9 cellular contexts compared by ENCODE assay signal in the genomic region with DNA sequence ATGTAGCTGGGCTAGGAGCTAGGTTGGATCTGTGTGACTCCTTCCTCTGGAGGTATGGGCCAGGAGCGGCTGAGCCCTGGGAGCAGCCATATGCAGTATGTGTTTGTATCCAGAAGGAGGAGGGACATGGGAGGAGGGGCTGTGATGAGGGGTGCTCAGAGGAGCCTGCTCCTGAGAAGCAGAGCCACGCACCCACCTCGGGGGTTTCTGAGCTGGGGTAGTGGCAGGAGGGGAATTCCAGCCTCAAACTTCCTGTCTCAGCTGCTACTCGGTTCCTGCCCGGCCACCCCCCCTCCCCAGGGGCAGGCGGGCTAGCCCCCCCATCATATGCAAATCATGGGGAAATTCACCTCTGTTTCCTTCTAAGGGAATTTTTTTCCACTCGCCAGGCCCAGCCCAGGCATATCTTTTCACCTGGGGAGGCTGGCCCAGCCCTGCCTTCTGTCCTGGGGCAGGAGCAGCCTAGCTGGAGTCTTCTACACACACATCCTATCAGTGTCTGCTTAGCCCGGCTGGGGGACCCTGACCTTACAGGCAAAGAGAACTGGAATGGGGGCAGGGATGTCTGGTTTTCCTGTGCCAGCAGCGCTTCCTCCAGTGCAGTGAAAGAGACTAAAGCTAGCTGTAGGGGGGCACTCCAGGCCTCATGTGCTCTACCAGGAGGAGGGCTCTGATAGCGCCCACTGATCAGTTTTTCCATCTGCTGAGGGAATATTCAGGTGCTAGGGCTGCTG. TPM values are rescaled to one million over a fixed set of nuclear protein-coding genes. Genes with fewer than 3 reads are reported as not detected.
DNase-seq lines count a peak whose midpoint lies in the region; ATAC-seq, FAIRE-seq and TF ChIP-seq lines count a peak whose summit lies in the region.
"Had no signal": no experiment of that assay in that cellular context is flagged by ENCODE, and none has a peak within 500 bp of the region (broad histone marks: within the 10 kb centered on the region; RNA-seq: fewer than 3 reads in every experiment).

No MANE protein-coding gene starts in this region.

- H3K23ac ChIP-seq in H1 (ENCODE audit: insufficient read length), result no peak overlapping the region

- H3K9ac ChIP-seq in H1 (replicated peaks in 1 of 4; ENCODE audit: extremely low read depth in 1 of 4, low read depth in 3 of 4, low read length in 3 of 4), result peak overlapping the region in 3 of 4 experiments; percentile 16 to 57 (median 43); a peak in 6 of 7 replicates

- H2BK20ac ChIP-seq in H1 (ENCODE audit: low read length), result no peak overlapping the region; the same call in 1 of the 2 replicates

- peaks cover 8% of the 10 kb centered on the region for H3K23me2 ChIP-seq in H1 (ENCODE audit: low read depth, low read length)

- H2AK5ac ChIP-seq in H1 (ENCODE audit: low read depth, low read length), result peak overlapping the region; percentile 68; the same call in 1 of the 2 replicates

- peaks cover 0 to 26% of the 10 kb centered on the region in 2 experiments; a peak in 2 of 4 replicates for H3K79me2 ChIP-seq in H1 (ENCODE audit: control insufficient read depth in 1 of 2, insufficient read depth in 2 of 2, low read length in 2 of 2)

- peaks cover 64% of the 10 kb centered on the region for H3K4me1 Mint-ChIP-seq in activated CD8-positive, alpha-beta T cell treated with anti-CD3 and anti-CD28 coated beads, Interleukin-2, amount 10 ng/mL, durations not matched to agents 7 days and 5 days (ENCODE audit: low read depth)
- peaks cover 41 to 69% (median 62%) of the 10 kb centered on the region in 4 donors for H3K4me1 Mint-ChIP-seq in naive thymus-derived CD8-positive, alpha-beta T cell

- H4K8ac ChIP-seq in H1 (ENCODE audit: extremely low read depth, insufficient read depth, low read length), result peak overlapping the region; percentile 1

- peaks cover 1 to 13% (median 9%) of the 10 kb centered on the region in 4 experiments; a peak in 6 of 7 replicates for H3K27me3 ChIP-seq in H1 (replicated peaks in 1 of 4; ENCODE audit: control insufficient read depth in 3 of 4, extremely low read depth in 1 of 4, insufficient read depth in 3 of 4, low read length in 3 of 4)
- H3K27me3 ChIP-seq in stomach, result no peaks in the 10 kb centered on the region

- peaks cover 9 to 30% (median 21%) of the 10 kb centered on the region in 4 experiments; a peak in 7 of 8 replicates for H3K36me3 ChIP-seq in H1 (ENCODE audit: control insufficient read depth in 2 of 4, insufficient read depth in 4 of 4, low read length in 3 of 4)
- peaks cover 32 to 50% (median 40%) of the 10 kb centered on the region in 4 donors for H3K36me3 ChIP-seq in stomach

- peak overlapping the region; percentile 98 for H3K27ac Mint-ChIP-seq in activated CD8-positive, alpha-beta T cell treated with anti-CD3 and anti-CD28 coated beads, Interleukin-2, amount 10 ng/mL, durations not matched to agents 7 days and 5 days
- peak overlapping the region; percentile 96 to 99 (median 98) for H3K27ac Mint-ChIP-seq in naive thymus-derived CD8-positive, alpha-beta T cell

- H3K27ac ChIP-seq in H1 (ENCODE audit: low read depth, low read length) (peak overlapping the region; percentile 61; the same call in 1 of the 2 replicates), stomach (peak overlapping the region; percentile 93 to 99 (median 97))

- peak overlapping the region; percentile 51 for H4K5ac ChIP-seq in H1 (ENCODE audit: insufficient read length, low read depth, low read length)

- CTCF ChIA-PET in activated CD8-positive, alpha-beta T cell treated with anti-CD3 and anti-CD28 coated beads, Interleukin-2, amount 10 ng/mL, durations not matched to agents 7 days and 5 days (lab: Charles Lee), result interaction anchor here (1.3 to 9.0 kb wide), 8 partner anchors 8 to 204 kb away, joined by 3 to 165 read pairs (median 6); partner anchors contain the start of gene MEAF6
- CTCF ChIA-PET in H1 (lab: Charles Lee; ENCODE audit: partially characterized antibody), result interaction anchor here (0.9 to 17.4 kb wide), 6 partner anchors 9 to 385 kb away, joined by 3 to 213 read pairs (median 6); no protein-coding TSS in a partner anchor

- H4K20me1 ChIP-seq in H1 (replicated peaks in 1 of 2; ENCODE audit: control insufficient read depth in 1 of 2, insufficient read depth in 2 of 2, low read length in 2 of 2), result peaks cover 0 to 20% of the 10 kb centered on the region in 2 experiments

- no peaks in the 10 kb centered on the region for H3K27me3 Mint-ChIP-seq in activated CD8-positive, alpha-beta T cell treated with anti-CD3 and anti-CD28 coated beads, Interleukin-2, amount 10 ng/mL, durations not matched to agents 7 days and 5 days (ENCODE audit: low read depth)
- no peaks in the 10 kb centered on the region for H3K27me3 Mint-ChIP-seq in naive thymus-derived CD8-positive, alpha-beta T cell

- no peaks in the 10 kb centered on the region for H3K9me3 ChIP-seq in H1 (ENCODE audit: insufficient read depth in 2 of 2, low read depth in 1 of 2, low read length in 1 of 2)
- H3K9me3 ChIP-seq in stomach, result no peaks in the 10 kb centered on the region

- peak; percentile 75 for DNase-seq in DMS53 (lab: John Stamatoyannopoulos, UW)
- DNase-seq in LNCaP clone FGC (ENCODE audit: low read depth), result no peak
- peak; percentile 71 for DNase-seq in activated CD8-positive, alpha-beta T cell treated with anti-CD3 and anti-CD28 coated beads, Interleukin-2, amount 10 ng/mL, durations not matched to agents 7 days and 5 days
- peak in 1 of 2 experiments; percentile 68 for DNase-seq in H1 (ENCODE audit: low read depth in 1 of 2, low spot score in 2 of 2)
- DNase-seq in naive thymus-derived CD8-positive, alpha-beta T cell, result peak; percentile 74 to 94 (median 82)
- DNase-seq in stomach, result peak; percentile 87
- no peak for DNase-seq in DMS79 (lab: John Stamatoyannopoulos, UW)

- peak overlapping the region; percentile 71; the same call in 1 of the 2 replicates for H3K18ac ChIP-seq in H1 (ENCODE audit: extremely low read depth, low read length)

- FAIRE-seq in H1 (lab: Jason Lieb, UNC), result no peak
- FAIRE-seq: TTC549 had no signal

- H2BK120ac ChIP-seq in H1 (replicated peaks; ENCODE audit: low read depth, low read length), result peak overlapping the region; percentile 55

- TF ChIP-seq CTCF in LNCaP clone FGC (IDR thresholded peaks at IDR 0.05; ENCODE audit: control insufficient read depth, extremely low read depth, insufficient read depth) (no peak), H1 (IDR thresholded peaks at IDR 0.05; ENCODE audit: control extremely low read depth in 1 of 3, insufficient read depth in 1 of 3, low read depth in 1 of 3, low read length in 3 of 3) (no peak), stomach (IDR thresholded peaks at IDR 0.05) (no peak)

- H3K4me1 ChIP-seq in H1 (replicated peaks in 1 of 4; ENCODE audit: control insufficient read depth in 3 of 4, insufficient read depth in 4 of 4, low read length in 3 of 4) (peaks cover 3 to 48% (median 29%) of the 10 kb centered on the region in 4 experiments), stomach (peaks cover 73 to 88% (median 81%) of the 10 kb centered on the region in 4 donors)

- peak overlapping the region; percentile 95 for H4K91ac ChIP-seq in H1 (replicated peaks; ENCODE audit: insufficient read length, low read length)

- no peak for TF ChIP-seq RAD21 in H1 (IDR thresholded peaks at IDR 0.05 in 1 of 2, conservative IDR thresholded peaks at IDR 0.05 in 1 of 2; ENCODE audit: low read depth in 2 of 2, low read length in 2 of 2)

- H3K36me3 Mint-ChIP-seq in activated CD8-positive, alpha-beta T cell treated with anti-CD3 and anti-CD28 coated beads, Interleukin-2, amount 10 ng/mL, durations not matched to agents 7 days and 5 days (ENCODE audit: low read depth), result peaks cover 60% of the 10 kb centered on the region
- peaks cover 0 to 56% (median 28%) of the 10 kb centered on the region in 3 donors for H3K36me3 Mint-ChIP-seq in naive thymus-derived CD8-positive, alpha-beta T cell

- peak; percentile 35 for ATAC-seq in GM21515 (IDR thresholded peaks at IDR 0.05; ENCODE audit: unreplicated experiment)
- peak; percentile 12 for ATAC-seq in activated CD8-positive, alpha-beta T cell treated with anti-CD3 and anti-CD28 coated beads, Interleukin-2, amount 10 ng/mL, durations not matched to agents 7 days and 5 days
- peak; percentile 60 to 68 for ATAC-seq in naive thymus-derived CD8-positive, alpha-beta T cell

- peak overlapping the region; percentile 83 for H3K4ac ChIP-seq in H1 (replicated peaks; ENCODE audit: insufficient read length, low read depth, low read length)

- H2AFZ ChIP-seq in H1 (ENCODE audit: low read length), result no peak overlapping the region

- H3K4me3 Mint-ChIP-seq in activated CD8-positive, alpha-beta T cell treated with anti-CD3 and anti-CD28 coated beads, Interleukin-2, amount 10 ng/mL, durations not matched to agents 7 days and 5 days, result peak overlapping the region; percentile 90
- H3K4me3 Mint-ChIP-seq in naive thymus-derived CD8-positive, alpha-beta T cell, result peak overlapping the region; percentile 84 to 99 (median 96)

- POLR2A ChIA-PET in activated CD8-positive, alpha-beta T cell treated with anti-CD3 and anti-CD28 coated beads, Interleukin-2, amount 10 ng/mL, durations not matched to agents 7 days and 5 days (lab: Charles Lee), result interaction anchor here (0.7 to 4.8 kb wide), 9 partner anchors 9 to 213 kb away, joined by 3 to 49 read pairs (median 3); partner anchors contain the start of genes GNL2, MEAF6 and SNIP1
- POLR2A ChIA-PET in H1 (lab: Charles Lee; ENCODE audit: partially characterized antibody), result interaction anchor here (1.4 to 5.7 kb wide), 4 partner anchors 8 to 38 kb away, joined by 3 to 68 read pairs (median 12); no protein-coding TSS in a partner anchor
- POLR2A ChIA-PET in naive thymus-derived CD8-positive, alpha-beta T cell (lab: Charles Lee), result interaction anchor here (1.0 to 8.8 kb wide), 11 partner anchors 9 to 1317 kb away, joined by 3 to 133 read pairs (median 12); partner anchors contain the start of genes CDCA8, GNL2 and MEAF6

- no peaks in the 10 kb centered on the region for H3K9me3 Mint-ChIP-seq in activated CD8-positive, alpha-beta T cell treated with anti-CD3 and anti-CD28 coated beads, Interleukin-2, amount 10 ng/mL, durations not matched to agents 7 days and 5 days (ENCODE audit: insufficient read depth)
- no peaks in the 10 kb centered on the region for H3K9me3 Mint-ChIP-seq in naive thymus-derived CD8-positive, alpha-beta T cell

- no peak overlapping the region for H3K56ac ChIP-seq in H1 (replicated peaks; ENCODE audit: insufficient read length, low read depth, low read length)

- peak overlapping the region; percentile 46 for H2BK5ac ChIP-seq in H1 (ENCODE audit: low read depth, low read length)

- WGBS in H1 (ENCODE audit: extremely low coverage in 1 of 2, insufficient coverage in 1 of 2, insufficient read length in 1 of 2, insufficient replicate concordance in 2 of 2, low coverage in 1 of 2, low lambda C conversion rate in 2 of 2, missing lambda C conversion rate in 1 of 2), 2 experiments, result 40% methylated on average over 7 of the region's 10 CpGs; no CpG with 5 or more reads in 1 of the 2 experiments
- WGBS in stomach, 5 donors, result 2 to 8% (median 5%) methylated on average over 8 to 10 of the region's 10 CpGs

- peak overlapping the region; percentile 99; the same call in 1 of the 2 replicates for H2BK15ac ChIP-seq in H1 (ENCODE audit: low read length)

- no peak overlapping the region for H3K14ac ChIP-seq in H1 (ENCODE audit: insufficient read length)

- peak overlapping the region; percentile 45 for H2BK12ac ChIP-seq in H1 (ENCODE audit: low read depth, low read length)

- H3K79me1 ChIP-seq in H1 (ENCODE audit: low read depth, low read length), result peaks cover 8% of the 10 kb centered on the region

- peak overlapping the region; percentile 86 for H3K4me3 ChIP-seq in LNCaP clone FGC (ENCODE audit: low read depth, low read length)
- peak overlapping the region in 1 of 4 experiments; percentile 19; a peak in 2 of 8 replicates for H3K4me3 ChIP-seq in H1 (ENCODE audit: extremely low read depth in 1 of 4, insufficient read depth in 2 of 4, low read depth in 3 of 4, low read length in 4 of 4)
- peak overlapping the region; percentile 58 to 93 (median 87) for H3K4me3 ChIP-seq in stomach

- intact Hi-C loops in stomach (cut with DNase I; ENCODE audit: low total_unique reads), result no loop called here

- TF ChIP-seq EP300 in H1 (IDR thresholded peaks at IDR 0.05; ENCODE audit: borderline replicate concordance in 1 of 2, low read depth in 2 of 2, low read length in 2 of 2) (no peak), stomach (IDR thresholded peaks at IDR 0.05) (no peak)

- TF ChIP-seq POLR2A in H1 (IDR thresholded peaks at IDR 0.05; ENCODE audit: control extremely low read depth in 1 of 2, low read depth in 2 of 2, low read length in 2 of 2), result no peak; a peak in 1 of 3 replicates
- no peak for TF ChIP-seq POLR2A in stomach (IDR thresholded peaks at IDR 0.05)

- H3K4me2 ChIP-seq in H1 (ENCODE audit: insufficient read depth in 1 of 2, low read depth in 2 of 2, low read length in 2 of 2), result peak overlapping the region; percentile 55 to 75

RNA-seq across cellular contexts. Expression of gene ZC3H12A, which starts 3.0 kb away (rescaled TPM):
- total RNA-seq in activated CD8-positive, alpha-beta T cell treated with anti-CD3 and anti-CD28 coated beads, Interleukin-2, amount 10 ng/mL, durations not matched to agents 7 days and 5 days, result 10 to 100 TPM; 15.1 to 17.8 TPM
- 7.4 TPM in 2 replicates for total RNA-seq in H1 (2021; fragmentation: NEBNext Ultra II Directional; extraction: Animal tissue kit (Norgen Biotek cat#: 25700))
- polyA plus RNA-seq in H1 (2011; rRNA removed) (10.0 and 13.7 TPM in 2 replicates), stomach (10 to 100 TPM; 15.8 to 35.9 (median 22.1) TPM)
- 8.1 TPM for polyA plus RNA-seq in H1 (2011; cell fraction: cytosol; rRNA removed)
- 20.1 TPM for polyA plus RNA-seq in H1 (2011; cell fraction: nucleus; rRNA removed)
- 5.6 to 7.4 TPM (median 6.7 TPM) in 4 replicates for polyA plus RNA-seq in H1 (2012, experiment 1 of 2)
- 6.9 TPM for polyA plus RNA-seq in H1 (2012, experiment 2 of 2)
- 4.6 TPM for polyA plus RNA-seq in H1 (2013, experiment 1 of 2)
- polyA plus RNA-seq in H1 (2013, experiment 2 of 2), result 4.4 TPM
- polyA minus RNA-seq in H1 (2011; rRNA and poly(A)+ RNA removed), result 4.1 and 7.6 TPM in 2 replicates
- 3.1 TPM for polyA minus RNA-seq in H1 (2011; cell fraction: cytosol; rRNA and poly(A)+ RNA removed)
- 5.9 TPM for polyA minus RNA-seq in H1 (2011; cell fraction: nucleus; rRNA and poly(A)+ RNA removed)
- total RNA-seq in naive thymus-derived CD8-positive, alpha-beta T cell, result 10 to 100 TPM; 39.5 to 45.3 TPM
- polyA plus RNA-seq in naive thymus-derived CD8-positive, alpha-beta T cell, result 10 to 100 TPM in 1 of 3 donors, 1 to 10 TPM in 2; 1.5 to 10.0 (median 3.1) TPM
- total RNA-seq in stomach, result 10 to 100 TPM in 4 of 5 donors, 1 to 10 TPM in 1; 8.4 to 89.3 (median 38.4) TPM

RNA-seq across cellular contexts. Expression of gene MEAF6, which starts 37.2 kb away (rescaled TPM):
- total RNA-seq in activated CD8-positive, alpha-beta T cell treated with anti-CD3 and anti-CD28 coated beads, Interleukin-2, amount 10 ng/mL, durations not matched to agents 7 days and 5 days, result 10 to 100 TPM; 70.8 to 73.0 TPM
- 36.9 and 38.8 TPM in 2 replicates for total RNA-seq in H1 (2021; fragmentation: NEBNext Ultra II Directional; extraction: Animal tissue kit (Norgen Biotek cat#: 25700))
- 12.7 and 23.0 TPM in 2 replicates for polyA plus RNA-seq in H1 (2011; rRNA removed)
- polyA plus RNA-seq in H1 (2011; cell fraction: cytosol; rRNA removed), result 25.2 TPM
- 11.0 TPM for polyA plus RNA-seq in H1 (2011; cell fraction: nucleus; rRNA removed)
- 29.3 to 41.8 TPM (median 33.7 TPM) in 4 replicates for polyA plus RNA-seq in H1 (2012, experiment 1 of 2)
- 14.8 TPM for polyA plus RNA-seq in H1 (2012, experiment 2 of 2)
- polyA plus RNA-seq in H1 (2013, experiment 1 of 2), result 26.5 TPM
- 27.5 TPM for polyA plus RNA-seq in H1 (2013, experiment 2 of 2)
- 10.3 and 12.0 TPM in 2 replicates for polyA minus RNA-seq in H1 (2011; rRNA and poly(A)+ RNA removed)
- polyA minus RNA-seq in H1 (2011; cell fraction: cytosol; rRNA and poly(A)+ RNA removed), result 9.3 TPM
- polyA minus RNA-seq in H1 (2011; cell fraction: nucleus; rRNA and poly(A)+ RNA removed), result 10.8 TPM
- total RNA-seq in naive thymus-derived CD8-positive, alpha-beta T cell, result 10 to 100 TPM; 93.8 to 99.3 TPM
- polyA plus RNA-seq in naive thymus-derived CD8-positive, alpha-beta T cell, result 100 to 1,000 TPM; 118 to 184 (median 154) TPM
- total RNA-seq in stomach, result 10 to 100 TPM; 25.8 to 76.3 (median 68.7) TPM
- polyA plus RNA-seq in stomach, result 10 to 100 TPM; 41.4 to 62.0 (median 45.5) TPM

Comparison
In these comparisons a context has a peak if more than half of its experiments do, and no peak if none do; other contexts are left out.
1. DNase-seq: peak in DMS53 (single experiment), activated CD8-positive, alpha-beta T cell treated with anti-CD3 and anti-CD28 coated beads, Interleukin-2, amount 10 ng/mL, durations not matched to agents 7 days and 5 days (single experiment), naive thymus-derived CD8-positive, alpha-beta T cell (10 of 10) and stomach (single experiment); none in LNCaP clone FGC (single experiment) and DMS79 (single experiment).
2. ATAC-seq: peak in every context shown above with its lines; median percentile 64 in naive thymus-derived CD8-positive, alpha-beta T cell; 35 in GM21515; 12 in activated CD8-positive, alpha-beta T cell treated with anti-CD3 and anti-CD28 coated beads, Interleukin-2, amount 10 ng/mL, durations not matched to agents 7 days and 5 days.